Comparison of ENCODE assay signal across 13 cellular contexts in the genomic region with DNA sequence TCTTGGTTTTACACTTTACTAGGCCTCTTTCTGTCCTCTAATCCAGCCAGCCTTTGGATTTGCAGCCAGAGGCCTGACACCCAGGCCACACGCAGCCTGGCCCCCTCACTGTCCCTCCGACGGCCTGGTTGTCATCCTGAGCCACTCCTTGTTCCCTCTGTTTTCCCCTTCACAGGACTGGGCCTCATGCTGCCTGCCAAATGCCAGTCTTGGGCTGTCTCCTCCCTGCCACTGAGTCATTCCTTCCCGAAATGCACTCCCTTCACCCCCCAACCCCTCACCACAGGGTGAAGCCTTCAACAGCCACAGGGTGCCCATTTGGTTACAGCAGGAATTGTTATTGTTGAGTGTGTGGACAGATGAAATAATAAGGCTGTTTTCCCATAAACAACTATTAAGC. TPM values are rescaled to one million over a fixed set of nuclear protein-coding genes. Genes with fewer than 3 reads are reported as not detected.
A peak's percentile ranks its signal among the peaks of the same experiment; 100 is the strongest.
DNase-seq lines count a peak whose midpoint lies in the region; TF ChIP-seq lines count a peak whose summit lies in the region.
"Had no signal": no experiment of that assay in that cellular context is flagged by ENCODE, and none has a peak within 500 bp of the region (broad histone marks: within the 10 kb centered on the region; RNA-seq: fewer than 3 reads in every experiment).

No MANE protein-coding gene starts in this region.

- H3K27me3 ChIP-seq in NT2/D1 (ENCODE audit: insufficient read depth, insufficient read length) (no peaks in the 10 kb centered on the region), fibroblast of lung (ENCODE audit: control insufficient read depth, insufficient read depth, low read length) (no peaks in the 10 kb centered on the region), neuronal stem cell (ENCODE audit: control insufficient read depth in 3 of 3, insufficient read depth in 3 of 3, low read depth in 1 of 3, low read length in 3 of 3) (no peaks in the 10 kb centered on the region), ovary (no peaks in the 10 kb centered on the region), SJCRH30 (no peaks in the 10 kb centered on the region)

- H3K4me2 ChIP-seq in fibroblast of lung (ENCODE audit: extremely low read depth, insufficient read depth, low read length) = no peak overlapping the region
- no peak overlapping the region for H3K4me2 ChIP-seq in neuronal stem cell (ENCODE audit: insufficient read depth, low read length, poor library complexity, severe bottlenecking)

- H2BK15ac ChIP-seq in neuronal stem cell (ENCODE audit: low read length) = peak overlapping the region; percentile 90

- H3K79me1 ChIP-seq in neuronal stem cell (ENCODE audit: low read depth, low read length) = no peaks in the 10 kb centered on the region

- no peak overlapping the region for H3K23ac ChIP-seq in neuronal stem cell (ENCODE audit: low read depth, low read length, poor library complexity)

- TF ChIP-seq CTCF in AG09309 (IDR thresholded peaks at IDR 0.05; ENCODE audit: control insufficient read depth, insufficient read depth, low read depth, low read length, missing control alignments) = no peak
- TF ChIP-seq CTCF in fibroblast of lung (conservative IDR thresholded peaks at IDR 0.05 in 1 of 2, IDR thresholded peaks at IDR 0.05 in 1 of 2; ENCODE audit: low read depth in 1 of 2, low read length in 2 of 2) = no peak
- TF ChIP-seq CTCF in ovary (IDR thresholded peaks at IDR 0.05) = no peak

- DNase-seq in AG09309 (ENCODE audit: low read depth) = peak; percentile 17
- no peak for DNase-seq in NT2/D1 (ENCODE audit: low read depth, low spot score)
- DNase-seq in fibroblast of lung (ENCODE audit: low read depth in 2 of 2) = peak; percentile 15 to 29
- no peak for DNase-seq in neuronal stem cell (ENCODE audit: low spot score)
- DNase-seq in T-helper 1 cell = no peak
- DNase-seq in ovary = no peak
- DNase-seq in SJCRH30 = no peak
- no peak for DNase-seq in kidney tubule cell (ENCODE audit: low spot score)
- DNase-seq: AML-193; NCI-H1694; stimulated activated CD4-positive, alpha-beta T cell treated with anti-CD3 and anti-CD28 coated beads, Interleukin-4, amount 100 ng/mL, for 1 hour; T-helper 2 cell had no signal

- H3K14ac ChIP-seq in neuronal stem cell (ENCODE audit: low read length) = no peak overlapping the region

- no peak overlapping the region for H4K8ac ChIP-seq in neuronal stem cell (ENCODE audit: low read depth, low read length)

- no CpG with 5 or more reads among the region's 4 CpGs for WGBS in neuronal stem cell (ENCODE audit: extremely low coverage in 2 of 2, insufficient read length in 2 of 2, insufficient replicate concordance in 1 of 2), 2 donors
- WGBS in ovary, 3 donors = 70 to 86% (median 86%) methylated on average over 4 of the region's 4 CpGs

- no peak overlapping the region for H2BK120ac ChIP-seq in neuronal stem cell (ENCODE audit: low read depth, low read length)

- H3K9ac ChIP-seq in NT2/D1 (ENCODE audit: insufficient read length, low read depth) = peak overlapping the region; percentile 14
- no peak overlapping the region for H3K9ac ChIP-seq in fibroblast of lung (ENCODE audit: insufficient read depth, low read length)
- H3K9ac ChIP-seq in neuronal stem cell (ENCODE audit: low read depth, low read length, poor library complexity) = no peak overlapping the region

- H3K4me1 ChIP-seq in NT2/D1 (ENCODE audit: insufficient read depth, insufficient read length) (peaks cover 34% of the 10 kb centered on the region), fibroblast of lung (ENCODE audit: control insufficient read depth, extremely low read depth, insufficient read depth, low read length) (no peaks in the 10 kb centered on the region), neuronal stem cell (ENCODE audit: control insufficient read depth in 2 of 2, insufficient read depth in 1 of 2, low read depth in 1 of 2, low read length in 2 of 2) (peaks cover 14 to 20% of the 10 kb centered on the region in 2 donors), ovary (ENCODE audit: insufficient read depth) (no peaks in the 10 kb centered on the region), SJCRH30 (no peaks in the 10 kb centered on the region; the same call in 1 of the 2 replicates)

- no peak overlapping the region for H2AK5ac ChIP-seq in neuronal stem cell (ENCODE audit: low read depth, low read length)

- intact Hi-C loops in ovary (cut with DNase I) = no loop called here

- H3K36me3 ChIP-seq in NT2/D1 (ENCODE audit: insufficient read depth, insufficient read length, low read length) = no peaks in the 10 kb centered on the region
- no peaks in the 10 kb centered on the region for H3K36me3 ChIP-seq in fibroblast of lung (ENCODE audit: control insufficient read depth, insufficient read depth, low read length)
- no peaks in the 10 kb centered on the region for H3K36me3 ChIP-seq in neuronal stem cell (replicated peaks in 1 of 2; ENCODE audit: control insufficient read depth in 2 of 2, insufficient read depth in 2 of 2, low read length in 2 of 2)
- H3K36me3 ChIP-seq in ovary = no peaks in the 10 kb centered on the region
- no peaks in the 10 kb centered on the region for H3K36me3 ChIP-seq in SJCRH30

- H3K4ac ChIP-seq in neuronal stem cell (ENCODE audit: low read length) = no peak overlapping the region

- TF ChIP-seq POLR2A in ovary (IDR thresholded peaks at IDR 0.05) = no peak

- peak overlapping the region; percentile 54 for H3K18ac ChIP-seq in neuronal stem cell (ENCODE audit: low read length)

- H4K91ac ChIP-seq in neuronal stem cell (ENCODE audit: low read depth, low read length, poor library complexity) = no peak overlapping the region

- peak overlapping the region; percentile 47 for H2BK5ac ChIP-seq in neuronal stem cell (ENCODE audit: low read length)

- no peaks in the 10 kb centered on the region for H4K20me1 ChIP-seq in fibroblast of lung (ENCODE audit: control insufficient read depth, extremely low read depth, insufficient read depth, low read length)

- no peak for TF ChIP-seq EP300 in ovary (IDR thresholded peaks at IDR 0.05)

- no peak overlapping the region for H2BK12ac ChIP-seq in neuronal stem cell (ENCODE audit: low read length)

- H3K27ac ChIP-seq in fibroblast of lung (ENCODE audit: insufficient read depth, low read length) (no peak overlapping the region), neuronal stem cell (replicated peaks; ENCODE audit: low read length) (no peak overlapping the region), ovary (no peak overlapping the region), SJCRH30 (no peak overlapping the region)

- no peaks in the 10 kb centered on the region for H3K9me3 ChIP-seq in NT2/D1 (ENCODE audit: insufficient read depth, low read length)
- no peaks in the 10 kb centered on the region for H3K9me3 ChIP-seq in fibroblast of lung (ENCODE audit: control insufficient read depth, insufficient read depth, low read depth, low read length)
- no peaks in the 10 kb centered on the region for H3K9me3 ChIP-seq in neuronal stem cell (replicated peaks in 1 of 2; ENCODE audit: control insufficient read depth in 2 of 2, insufficient read depth in 1 of 2, low read depth in 1 of 2, low read length in 2 of 2)
- no peaks in the 10 kb centered on the region for H3K9me3 ChIP-seq in ovary
- H3K9me3 ChIP-seq in SJCRH30 (replicated peaks) = no peaks in the 10 kb centered on the region

- no peaks in the 10 kb centered on the region for H3K79me2 ChIP-seq in fibroblast of lung (ENCODE audit: control insufficient read depth, insufficient read depth, low read length)

- H3K4me3 ChIP-seq in AG09309 (ENCODE audit: control insufficient read depth, low read depth, low read length) (no peak overlapping the region), NT2/D1 (ENCODE audit: insufficient read length, low read depth) (no peak overlapping the region), fibroblast of lung (replicated peaks in 1 of 4; ENCODE audit: control extremely low read depth in 1 of 4, insufficient read depth in 1 of 4, low read depth in 3 of 4, low read length in 4 of 4) (no peak overlapping the region), neuronal stem cell (ENCODE audit: low read length in 2 of 2) (no peak overlapping the region), ovary (no peak overlapping the region), SJCRH30 (no peak overlapping the region)

- H2AFZ ChIP-seq in fibroblast of lung (ENCODE audit: low read length) (no peak overlapping the region), neuronal stem cell (ENCODE audit: low read length) (no peak overlapping the region)

RNA-seq across cellular contexts. Expression of gene ACOT11, which starts 21.3 kb away (rescaled TPM):
- total RNA-seq in fibroblast of lung (0.77 and 2.5 TPM in 2 replicates), ovary (10 to 100 TPM in 5 of 7 donors, 1 to 10 TPM in 2; 7.6 to 28.4 (median 17.0) TPM)
- polyA plus RNA-seq in fibroblast of lung (0.73 and 1.4 TPM in 2 replicates), ovary (1 to 10 TPM; 3.0 to 7.2 TPM)
- polyA plus RNA-seq in fibroblast of lung (2012) = 0.62 and 2.2 TPM in 2 replicates
- polyA minus RNA-seq in fibroblast of lung (ENCODE audit: low replicate concordance) = 1.9 and 3.9 TPM in 2 replicates
- polyA plus RNA-seq in neuronal stem cell (2013, experiment 1 of 2) = 0.82 TPM
- 0.90 TPM for polyA plus RNA-seq in neuronal stem cell (2013, experiment 2 of 2)
- total RNA-seq in SJCRH30 (2014; rRNA removed; shearing (Covaris generic)) = 4.3 and 4.4 TPM in 2 replicates

RNA-seq across cellular contexts. Expression of gene FAM151A, which starts 54.0 kb away (rescaled TPM):
- total RNA-seq in fibroblast of lung (not detected in 2 replicates), ovary (not detected)
- polyA plus RNA-seq in fibroblast of lung (not detected in 2 replicates), ovary (under 1 TPM in 1 of 2 donors, not detected in 1; 0.06 TPM)
- polyA plus RNA-seq in fibroblast of lung (2012) = not detected in 2 replicates
- not detected in 2 replicates for polyA minus RNA-seq in fibroblast of lung (ENCODE audit: low replicate concordance)
- not detected for polyA plus RNA-seq in neuronal stem cell (2013, experiment 1 of 2)
- polyA plus RNA-seq in neuronal stem cell (2013, experiment 2 of 2) = not detected
- total RNA-seq in SJCRH30 (2014; rRNA removed; shearing (Covaris generic)) = not detected in 2 replicates
- total RNA-seq: neural crest cell had no signal

Comparison
In these comparisons a context has a peak if more than half of its experiments do, and no peak if none do; other contexts are left out.
1. DNase-seq: peak in AG09309 (single experiment) and fibroblast of lung (2 of 2); none in NT2/D1 (single experiment), neuronal stem cell (single experiment), T-helper 1 cell (0 of 5), ovary (0 of 5), SJCRH30 (0 of 2) and kidney tubule cell (single experiment).